ENCODE assay signal across 1 cellular context in genomic region chr1:241677171-241677570, GRCh38.
TF ChIP-seq lines count a peak whose summit lies in the region.

No MANE protein-coding gene starts in this region.

TF ChIP-seq in GM12878, 131 proteins besides CTCF, POLR2A, EP300 and RAD21 (continued from another document and continues in another):
- TF ChIP-seq SKIL (IDR thresholded peaks at IDR 0.05; ENCODE audit: low read depth, poor library complexity, severe bottlenecking) (peak; percentile 29), NR2C2 (IDR thresholded peaks at IDR 0.05; ENCODE audit: borderline replicate concordance, control insufficient read depth, insufficient read length, low read depth) (no peak), ZBTB40 (IDR thresholded peaks at IDR 0.05; ENCODE audit: borderline replicate concordance) (no peak), PRDM15 (CRISPR knock-in tag; IDR thresholded peaks at IDR 0.05) (no peak), ZBTB33 (IDR thresholded peaks at IDR 0.05) (no peak), JUNB (IDR thresholded peaks at IDR 0.05) (no peak), ATF2 (IDR thresholded peaks at IDR 0.05; ENCODE audit: low read length) (0 out of 2 replicates have a peak, but pooled peaks have one; percentile 22), TCF7 (IDR thresholded peaks at IDR 0.05; ENCODE audit: borderline replicate concordance) (peak; percentile 84; the same call in 1 of the 2 replicates), SIX5 (IDR thresholded peaks at IDR 0.05; ENCODE audit: low read depth, low read length, severe bottlenecking) (no peak), SP1 (IDR thresholded peaks at IDR 0.05; ENCODE audit: low read depth, low read length) (no peak), YBX1 (IDR thresholded peaks at IDR 0.05) (no peak), GABPA (IDR thresholded peaks at IDR 0.05; ENCODE audit: low read depth) (no peak), HSF1 (IDR thresholded peaks at IDR 0.05; ENCODE audit: low read depth, low read length) (no peak), SREBF1 (IDR thresholded peaks at IDR 0.05; ENCODE audit: low read length) (no peak), MTA2 (IDR thresholded peaks at IDR 0.05; ENCODE audit: low read depth) (no peak), RB1 (IDR thresholded peaks at IDR 0.05; ENCODE audit: borderline replicate concordance) (no peak), IKZF2 (IDR thresholded peaks at IDR 0.05) (0 out of 4 replicates have a peak, but pooled peaks of 1 of the 2 experiments have one; percentile 15), RUNX3 (IDR thresholded peaks at IDR 0.05; ENCODE audit: low read length) (peak; percentile 69), POLR2AphosphoS2 (IDR thresholded peaks at IDR 0.05; ENCODE audit: low read depth, low read length) (no peak), CHD4 (IDR thresholded peaks at IDR 0.05) (no peak), ASH2L (IDR thresholded peaks at IDR 0.05; ENCODE audit: borderline replicate concordance, low read depth) (no peak), ZNF687 (IDR thresholded peaks at IDR 0.05) (no peak), NBN (IDR thresholded peaks at IDR 0.05) (no peak), MYC (IDR thresholded peaks at IDR 0.05; ENCODE audit: insufficient read depth, insufficient read length, insufficient replicate concordance, low read length, severe bottlenecking) (no peak), ATF7 (IDR thresholded peaks at IDR 0.05; ENCODE audit: low read depth) (no peak), PKNOX1 (IDR thresholded peaks at IDR 0.05) (no peak), SMAD1 (IDR thresholded peaks at IDR 0.05; ENCODE audit: low read depth, partially characterized antibody) (no peak), ZNF622 (IDR thresholded peaks at IDR 0.05) (no peak), CREB1 (IDR thresholded peaks at IDR 0.05; ENCODE audit: low read depth) (no peak), E4F1 (IDR thresholded peaks at IDR 0.05; ENCODE audit: borderline replicate concordance, partially characterized antibody) (no peak), NFXL1 (IDR thresholded peaks at IDR 0.05; ENCODE audit: borderline replicate concordance) (no peak), RCOR1 (conservative IDR thresholded peaks at IDR 0.05; ENCODE audit: low read depth, low read length) (no peak), MXI1 (IDR thresholded peaks at IDR 0.05; ENCODE audit: low read depth, low read length) (no peak), RBBP5 (conservative IDR thresholded peaks at IDR 0.05) (no peak), ZSCAN29 (IDR thresholded peaks at IDR 0.05) (no peak), FOXM1 (IDR thresholded peaks at IDR 0.05; ENCODE audit: low read depth, low read length) (no peak), STAT3 (IDR thresholded peaks at IDR 0.05; ENCODE audit: low read depth, low read length) (no peak), ZZZ3 (IDR thresholded peaks at IDR 0.05; ENCODE audit: control insufficient read depth, insufficient read length, low read depth) (no peak)
